ENCODE assay signal across 1 cellular context in the genomic region with DNA sequence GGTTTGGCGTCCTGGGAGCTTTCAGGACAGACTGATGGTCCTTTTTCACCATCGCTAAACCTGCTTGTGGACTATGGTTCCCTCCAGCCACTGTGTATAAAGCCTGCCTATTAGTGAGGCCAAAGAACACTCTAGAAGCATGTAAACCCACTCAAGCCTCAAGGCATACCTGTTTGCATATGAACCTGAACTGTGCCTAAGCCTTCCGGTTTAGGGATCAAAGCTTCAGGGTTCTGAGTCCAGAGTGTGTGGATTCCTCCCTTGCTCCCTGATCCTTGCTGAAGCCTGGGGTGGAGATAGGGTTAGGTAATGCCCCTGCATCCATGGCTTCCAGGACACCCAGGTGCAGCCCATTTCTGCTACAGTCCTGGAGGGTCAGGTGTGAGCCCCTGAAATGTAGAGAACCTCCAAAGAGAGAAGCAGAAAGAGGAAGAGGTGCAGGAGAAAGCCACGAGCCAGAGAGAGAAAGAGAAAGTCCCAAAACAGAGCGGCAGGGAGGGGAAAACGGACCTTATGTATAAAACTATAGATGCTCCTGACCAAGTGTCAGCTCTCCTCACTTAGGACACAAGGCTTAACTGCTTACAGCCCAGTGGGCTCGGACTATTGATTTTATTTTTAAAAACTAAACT.
TF ChIP-seq lines count a peak whose summit lies in the region.

No MANE protein-coding gene starts in this region.

TF ChIP-seq in WTC11, 78 proteins besides CTCF, POLR2A, EP300 and RAD21 (continued from another document):
- TF ChIP-seq, protein P1, sequence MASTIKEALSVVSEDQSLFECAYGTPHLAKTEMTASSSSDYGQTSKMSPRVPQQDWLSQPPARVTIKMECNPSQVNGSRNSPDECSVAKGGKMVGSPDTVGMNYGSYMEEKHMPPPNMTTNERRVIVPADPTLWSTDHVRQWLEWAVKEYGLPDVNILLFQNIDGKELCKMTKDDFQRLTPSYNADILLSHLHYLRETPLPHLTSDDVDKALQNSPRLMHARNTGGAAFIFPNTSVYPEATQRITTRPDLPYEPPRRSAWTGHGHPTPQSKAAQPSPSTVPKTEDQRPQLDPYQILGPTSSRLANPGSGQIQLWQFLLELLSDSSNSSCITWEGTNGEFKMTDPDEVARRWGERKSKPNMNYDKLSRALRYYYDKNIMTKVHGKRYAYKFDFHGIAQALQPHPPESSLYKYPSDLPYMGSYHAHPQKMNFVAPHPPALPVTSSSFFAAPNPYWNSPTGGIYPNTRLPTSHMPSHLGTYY (CRISPR knock-in tag; IDR thresholded peaks at IDR 0.05), result no peak
- no peak for TF ChIP-seq SMAD4 (CRISPR knock-in tag; IDR thresholded peaks at IDR 0.05)
